Comparison of ENCODE assay signal across 8 cellular contexts in the genomic region with DNA sequence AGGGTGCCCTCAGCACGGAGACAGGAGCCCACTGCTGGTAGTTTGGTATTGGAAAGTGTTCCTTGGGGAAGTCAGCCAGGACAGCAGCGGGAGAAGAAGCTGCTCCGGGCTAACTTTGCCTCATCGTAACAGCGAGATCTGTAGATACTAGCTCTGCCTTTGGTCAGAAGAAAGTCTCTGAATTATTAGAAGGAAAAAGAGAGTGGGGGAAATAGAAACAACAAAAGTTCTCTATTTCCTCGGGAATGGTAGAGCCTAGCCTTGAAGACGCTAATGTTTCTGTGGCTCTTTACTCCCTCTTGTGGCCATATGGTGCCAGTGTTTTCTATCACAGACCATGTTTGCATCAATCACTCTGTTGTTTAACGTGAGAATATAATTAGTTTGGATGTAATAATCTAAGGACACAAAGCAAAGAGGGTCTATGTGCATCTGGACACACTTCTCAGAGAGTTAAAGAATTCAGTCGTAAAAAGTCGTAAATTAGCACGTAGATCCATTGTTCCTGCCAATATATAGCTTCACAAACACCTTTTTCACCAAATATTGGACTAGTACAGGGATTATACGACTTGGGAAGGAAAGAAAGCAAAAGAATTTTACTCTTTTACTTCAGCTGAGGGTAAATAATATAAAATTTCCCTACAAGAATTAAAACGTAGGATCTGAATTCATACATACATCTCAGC. TPM values are rescaled to one million over a fixed set of nuclear protein-coding genes. Genes with fewer than 3 reads are reported as not detected.
DNase-seq lines count a peak whose midpoint lies in the region; ATAC-seq, FAIRE-seq and TF ChIP-seq lines count a peak whose summit lies in the region.

No MANE protein-coding gene starts in this region.

- intact Hi-C loops in Right ventricle myocardium inferior (cut with DNase I) (loop anchor here (2.0 to 5.0 kb wide), 4 partner anchors 75 to 423 kb away; partner anchors contain the start of gene DTWD2), cardiac septum (cut with DNase I) (loop anchor here (1.0 to 5.0 kb wide), 3 partner anchors 75 to 424 kb away; partner anchors contain the start of gene DTWD2), K562 (cut with micrococcal nuclease) (loop anchor here (1.0 to 2.0 kb wide), 5 partner anchors 97 to 424 kb away; partner anchors contain the start of genes DMXL1 and DTWD2)

- H3K36me3 ChIP-seq in K562 (ENCODE audit: control insufficient read depth, insufficient read depth, low read length), result no peaks in the 10 kb centered on the region

- H3K79me2 ChIP-seq in K562 (ENCODE audit: control insufficient read depth, insufficient read depth, low read length), result no peaks in the 10 kb centered on the region

- no peak for TF ChIP-seq POLR2A in K562 (conservative IDR thresholded peaks at IDR 0.05)

- peak; percentile 96 to 97 for TF ChIP-seq RAD21 in K562 (CRISPR knock-in tag; conservative IDR thresholded peaks at IDR 0.05 in 1 of 2, IDR thresholded peaks at IDR 0.05 in 1 of 2)

- peak overlapping the region; percentile 79 to 85 (median 84) for H3K4me3 Mint-ChIP-seq in T-cell

- H3K27me3 Mint-ChIP-seq in T-cell, result no peaks in the 10 kb centered on the region

- H3K27ac Mint-ChIP-seq in T-cell, result peak overlapping the region; percentile 75 to 80

- peak overlapping the region; percentile 6 for H3K4me3 ChIP-seq in K562

- H3K27ac ChIP-seq in K562 (ENCODE audit: extremely low read depth, low read depth, low read length), result peak overlapping the region; percentile 27; the same call in 1 of the 3 replicates

- no TSS peak for BruUV-seq in K562 (replicated peaks; lab: Mats Ljungman, UMichigan)

- no peaks in the 10 kb centered on the region for H4K20me1 ChIP-seq in K562 (replicated peaks; ENCODE audit: control insufficient read depth, insufficient read depth, low read length)

- DNase-seq in Right ventricle myocardium inferior (ENCODE audit: missing footprints) (no peak), cardiac septum (ENCODE audit: low spot score) (no peak), NCI-H1092 treated with DMSO at 0.1 percent for 48 hours (lab: John Stamatoyannopoulos, UW) (peak; percentile 68), T-cell (peak in 31 of 34 experiments; percentile 12 to 61 (median 39)), K562 (ENCODE audit: extremely low read depth in 1 of 4, low spot score in 3 of 4) (peak; percentile 69 to 84 (median 72)), hypothalamus (lab: John Stamatoyannopoulos, UW) (peak in 41 of 51 donors; percentile 4 to 86 (median 30)), putamen (ENCODE audit: low spot score) (peak; percentile 75)

- WGBS in K562 (ENCODE audit: insufficient coverage, low coverage, missing lambda C conversion rate), result 4% methylated on average over 13 of the region's 13 CpGs

- no peaks in the 10 kb centered on the region for H3K9me3 Mint-ChIP-seq in T-cell

- no peak for TF ChIP-seq EP300 in K562 (IDR thresholded peaks at IDR 0.05; ENCODE audit: low read length)

- peaks cover 0 to 10% of the 10 kb centered on the region in 2 experiments; a peak in 3 of 5 replicates for H3K4me1 ChIP-seq in K562 (replicated peaks in 1 of 2; ENCODE audit: control insufficient read depth in 2 of 2, insufficient read depth in 2 of 2, low read length in 2 of 2)

- peak; percentile 94 for ATAC-seq in Right ventricle myocardium inferior
- peak; percentile 63 for ATAC-seq in HG02759 (IDR thresholded peaks at IDR 0.05; ENCODE audit: unreplicated experiment)
- peak; percentile 81 to 90 (median 84) for ATAC-seq in T-cell (replicated peaks in 1 of 4)
- ATAC-seq in K562, result peak; percentile 96

- TF ChIP-seq CTCF in K562 (IDR thresholded peaks at IDR 0.05 in 2 of 3, conservative IDR thresholded peaks at IDR 0.05 in 1 of 3; ENCODE audit: insufficient read depth in 2 of 3, low read depth in 1 of 3, low read length in 3 of 3), result peak; percentile 78 to 94 (median 87)

- no peaks in the 10 kb centered on the region for H3K9me1 ChIP-seq in K562 (ENCODE audit: control insufficient read depth, insufficient read depth, low read length)

- POLR2A ChIA-PET in T-cell (lab: Charles Lee), result interaction anchor here (0.6 to 1.2 kb wide), 2 partner anchors 99 to 374 kb away, joined by 3 to 10 read pairs; no protein-coding TSS in a partner anchor
- POLR2A ChIA-PET in K562 (lab: Yijun Ruan, JAX), result interaction anchor here (0.6 to 1.3 kb wide), 3 partner anchors 12 to 341 kb away, joined by 3 to 8 read pairs (median 3); partner anchors contain the start of gene DMXL1

- H2AFZ ChIP-seq in K562 (ENCODE audit: low read depth, low read length), result peak overlapping the region; percentile 89

- H3K9ac ChIP-seq in K562 (ENCODE audit: insufficient read depth in 1 of 2, low read depth in 2 of 2, low read length in 2 of 2), result peak overlapping the region; percentile 57 to 81; a peak in 3 of 4 replicates

- no peaks in the 10 kb centered on the region for H3K36me3 Mint-ChIP-seq in T-cell

- CTCF ChIA-PET in T-cell (lab: Charles Lee), result interaction anchor here (0.5 to 4.4 kb wide), 63 partner anchors 11 to 426 kb away, joined by 3 to 47 read pairs (median 4); partner anchors contain the start of genes DMXL1 (in 2 of the 2) and DTWD2 (in 2 of the 2)
- CTCF ChIA-PET in K562 (lab: Yijun Ruan, JAX; ENCODE audit: low intra/inter-chr PET ratio), result interaction anchor here (0.6 to 2.5 kb wide), 5 partner anchors 55 to 424 kb away, joined by 3 to 26 read pairs (median 5); partner anchors contain the start of gene DTWD2

- H3K4me1 Mint-ChIP-seq in T-cell, result peaks cover 14 to 23% (median 20%) of the 10 kb centered on the region in 3 donors

- peak overlapping the region; percentile 68 for H3K4me2 ChIP-seq in K562 (ENCODE audit: insufficient read depth, low read length)

- no peaks in the 10 kb centered on the region for H3K9me3 ChIP-seq in K562 (replicated peaks; ENCODE audit: control insufficient read depth, insufficient read depth, low read depth, low read length)

- in situ Hi-C loops in K562 (cut with MboI), result loop anchor here (5.0 kb wide), 1 partner anchor 425 kb away; the partner anchor contains the start of gene DTWD2

- no peaks in the 10 kb centered on the region for H3K27me3 ChIP-seq in K562 (ENCODE audit: control insufficient read depth in 2 of 2, insufficient read depth in 2 of 2, low read length in 2 of 2)

- FAIRE-seq in K562 (lab: Jason Lieb, UNC), result peak; percentile 94

TF ChIP-seq in K562, 482 proteins besides CTCF, POLR2A, EP300 and RAD21 (continues in another document):
- TF ChIP-seq ZNF408 (CRISPR knock-in tag; IDR thresholded peaks at IDR 0.05; ENCODE audit: low read depth), result no peak
- no peak for TF ChIP-seq MAFG (tag; conservative IDR thresholded peaks at IDR 0.05)
- TF ChIP-seq MXD1 (CRISPR knock-in tag; IDR thresholded peaks at IDR 0.05; ENCODE audit: borderline replicate concordance, poor library complexity, severe bottlenecking), result no peak
- TF ChIP-seq CBX3 (IDR thresholded peaks at IDR 0.05; ENCODE audit: borderline replicate concordance in 1 of 2, low read length in 2 of 2), result no peak
- TF ChIP-seq ZNF57 (CRISPR knock-in tag; IDR thresholded peaks at IDR 0.05), result no peak
- no peak for TF ChIP-seq EZH2 (IDR thresholded peaks at IDR 0.05; ENCODE audit: borderline replicate concordance, low read depth, low read length)

RNA-seq across cellular contexts. Expression of gene HSD17B4, which starts 40.2 kb away (rescaled TPM):
- total RNA-seq in Right ventricle myocardium inferior (297 TPM), cardiac septum (189 TPM), T-cell (10 to 100 TPM; 32.1 to 79.6 (median 54.0) TPM), K562 (2014; rRNA removed) (82.1 and 120 TPM in 2 replicates), K562 (2014; rRNA removed; fragmentation: Illumina TruSeq; extraction: Trizol) (108 and 110 TPM in 2 replicates), K562 (2015; rRNA removed; fragmentation: Illumina TruSeq; extraction: Trizol) (91.4 and 94.6 TPM in 2 replicates), K562 (2021) (109 and 114 TPM in 2 replicates)
- 60.9 and 67.5 TPM in 2 replicates for total RNA-seq in K562 (2011; cell fraction: chromatin; rRNA removed; ENCODE audit: low replicate concordance)
- 23.5 and 28.4 TPM in 2 replicates for total RNA-seq in K562 (2011; cell fraction: nucleolus; rRNA removed)
- 32.8 and 46.1 TPM in 2 replicates for total RNA-seq in K562 (2011; cell fraction: nucleoplasm; rRNA removed)
- polyA plus RNA-seq in K562 (2011; rRNA removed) (157 and 187 TPM in 2 replicates), K562 (2014; fragmentation: Illumina TruSeq; extraction: Trizol) (95.4 and 119 TPM in 2 replicates), K562 (2014; fragmentation: Nextera tagmentation; extraction: Ambion mirVana) (10 to 100 TPM; 50.6 to 60.9 TPM), K562 (2014; rRNA removed) (72.5 and 76.2 TPM in 2 replicates)
- polyA plus RNA-seq in K562 (2011; cell fraction: cytosol; rRNA removed), result 64.0 and 120 TPM in 2 replicates
- 85.1 and 121 TPM in 2 replicates for polyA plus RNA-seq in K562 (2011; cell fraction: nucleus; rRNA removed)
- 93.3 and 132 TPM in 2 replicates for polyA plus RNA-seq in K562 (2012)
- polyA minus RNA-seq in K562 (2011; rRNA and poly(A)+ RNA removed), result 200 and 211 TPM in 2 replicates
- polyA minus RNA-seq in K562 (2011; cell fraction: cytosol; rRNA and poly(A)+ RNA removed), result 69.9 and 88.9 TPM in 2 replicates
- polyA minus RNA-seq in K562 (2011; cell fraction: nucleus; rRNA and poly(A)+ RNA removed), result 47.1 and 79.5 TPM in 2 replicates

RNA-seq across cellular contexts. Expression of gene TNFAIP8, which starts 56.3 kb away (rescaled TPM):
- total RNA-seq in Right ventricle myocardium inferior, result 17.8 TPM
- 2.6 TPM for total RNA-seq in cardiac septum
- 100 to 1,000 TPM; 128 to 145 (median 135) TPM for total RNA-seq in T-cell
- 10.6 and 20.5 TPM in 2 replicates for total RNA-seq in K562 (2011; cell fraction: chromatin; rRNA removed; ENCODE audit: low replicate concordance)
- total RNA-seq in K562 (2011; cell fraction: nucleolus; rRNA removed), result 7.8 and 9.0 TPM in 2 replicates
- total RNA-seq in K562 (2011; cell fraction: nucleoplasm; rRNA removed), result 12.6 and 24.7 TPM in 2 replicates
- 42.0 and 46.0 TPM in 2 replicates for total RNA-seq in K562 (2014; rRNA removed)
- 38.5 and 47.4 TPM in 2 replicates for total RNA-seq in K562 (2014; rRNA removed; fragmentation: Illumina TruSeq; extraction: Trizol)
- 44.8 and 47.0 TPM in 2 replicates for total RNA-seq in K562 (2015; rRNA removed; fragmentation: Illumina TruSeq; extraction: Trizol)
- total RNA-seq in K562 (2021), result 33.6 and 36.7 TPM in 2 replicates
- polyA plus RNA-seq in K562 (2011; rRNA removed), result 44.6 and 52.2 TPM in 2 replicates
- polyA plus RNA-seq in K562 (2011; cell fraction: cytosol; rRNA removed), result 35.0 and 41.8 TPM in 2 replicates
- polyA plus RNA-seq in K562 (2011; cell fraction: nucleus; rRNA removed), result 20.2 and 24.7 TPM in 2 replicates
- polyA plus RNA-seq in K562 (2012), result 37.7 and 53.3 TPM in 2 replicates
- polyA plus RNA-seq in K562 (2014; fragmentation: Illumina TruSeq; extraction: Trizol), result 49.3 and 57.3 TPM in 2 replicates
- 10 to 100 TPM; 29.9 to 34.3 TPM for polyA plus RNA-seq in K562 (2014; fragmentation: Nextera tagmentation; extraction: Ambion mirVana)
- 35.8 and 47.6 TPM in 2 replicates for polyA plus RNA-seq in K562 (2014; rRNA removed)
- 45.1 and 60.6 TPM in 2 replicates for polyA minus RNA-seq in K562 (2011; rRNA and poly(A)+ RNA removed)
- 38.1 and 47.6 TPM in 2 replicates for polyA minus RNA-seq in K562 (2011; cell fraction: cytosol; rRNA and poly(A)+ RNA removed)
- polyA minus RNA-seq in K562 (2011; cell fraction: nucleus; rRNA and poly(A)+ RNA removed), result 9.3 and 20.3 TPM in 2 replicates

Comparison
In these comparisons a context has a peak if more than half of its experiments do, and no peak if none do; other contexts are left out.
1. DNase-seq: peak in NCI-H1092 treated with DMSO at 0.1 percent for 48 hours (single experiment), T-cell (31 of 34), K562 (4 of 4), hypothalamus (41 of 51) and putamen (single experiment); none in Right ventricle myocardium inferior (single experiment) and cardiac septum (single experiment).
2. Peak in every context shown above with its lines, with median percentiles within 50 percentile points of each other: ATAC-seq.